In the genomic region with DNA sequence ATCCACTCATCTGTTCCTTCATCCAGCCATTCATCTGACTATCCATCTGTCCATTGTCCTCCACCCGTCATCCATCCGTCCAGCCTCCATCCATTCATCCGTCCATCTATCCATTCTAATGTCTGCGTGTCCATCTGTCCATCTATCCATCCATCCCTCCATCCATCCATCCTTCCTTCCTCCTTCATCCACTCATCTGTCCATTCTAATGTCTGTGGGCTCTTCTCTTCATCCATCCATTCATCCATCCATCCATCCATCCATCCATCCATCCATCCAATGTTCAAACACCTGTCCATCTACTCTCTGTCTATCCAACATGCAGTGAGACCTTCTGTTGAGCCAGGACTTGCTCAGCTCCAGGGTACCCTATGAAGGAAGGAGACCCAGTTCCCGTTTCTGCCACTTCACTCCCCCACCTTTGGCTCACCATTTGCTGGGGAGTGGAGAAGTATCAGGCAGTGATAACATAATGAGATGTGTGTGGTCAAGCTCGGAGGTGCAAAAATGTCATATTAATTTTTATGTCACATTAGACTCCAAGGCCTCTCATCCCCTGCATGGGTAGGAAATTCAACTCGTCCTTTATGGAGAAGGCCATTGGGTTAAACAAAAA, we compare ENCODE assay signal across 14 cellular contexts. TPM values are rescaled to one million over a fixed set of nuclear protein-coding genes. Genes with fewer than 3 reads are reported as not detected.
DNase-seq lines count a peak whose midpoint lies in the region; ATAC-seq, FAIRE-seq and TF ChIP-seq lines count a peak whose summit lies in the region.
"Had no signal": no experiment of that assay in that cellular context is flagged by ENCODE, and none has a peak within 500 bp of the region (broad histone marks: within the 10 kb centered on the region; RNA-seq: fewer than 3 reads in every experiment).

No MANE protein-coding gene starts in this region.

- ATAC-seq in activated CD8-positive, alpha-beta T cell treated with anti-CD3 and anti-CD28 coated beads for 36 hours, result no peak
- ATAC-seq in lower lobe of right lung (no peak), HG03469 (IDR thresholded peaks at IDR 0.05; ENCODE audit: unreplicated experiment) (no peak), Right ventricle myocardium inferior (no peak)

- peaks cover 50% of the 10 kb centered on the region for H3K4me1 Mint-ChIP-seq in activated CD8-positive, alpha-beta T cell treated with anti-CD3 and anti-CD28 coated beads for 36 hours (ENCODE audit: low read depth)

- peak overlapping the region; percentile 98 for H3K27ac Mint-ChIP-seq in activated CD8-positive, alpha-beta T cell treated with anti-CD3 and anti-CD28 coated beads for 36 hours

- no peaks in the 10 kb centered on the region for H4K20me1 ChIP-seq in BLaER1

- POLR2A ChIA-PET in activated CD8-positive, alpha-beta T cell treated with anti-CD3 and anti-CD28 coated beads for 36 hours (lab: Charles Lee), result interaction anchor here (0.6 to 5.3 kb wide), 6 partner anchors 10 to 80 kb away, joined by 4 to 68 read pairs (median 32); no protein-coding TSS in a partner anchor

- H3K4me1 ChIP-seq in BLaER1 (peaks cover 31% of the 10 kb centered on the region), lower lobe of right lung (peaks cover 12% of the 10 kb centered on the region)
- H3K4me1 ChIP-seq: psoas muscle had no signal

- H3K4me3 ChIP-seq in BLaER1 (no peak overlapping the region), lower lobe of right lung (no peak overlapping the region)
- H3K4me3 ChIP-seq: coronary artery, psoas muscle, SJSA1 had no signal

- peaks cover 18% of the 10 kb centered on the region for H3K9me3 ChIP-seq in BLaER1
- no peaks in the 10 kb centered on the region for H3K9me3 ChIP-seq in lower lobe of right lung

- peak overlapping the region; percentile 55 for H3K27ac ChIP-seq in BLaER1
- H3K27ac ChIP-seq in lower lobe of right lung, result peak overlapping the region; percentile 46
- H3K27ac ChIP-seq: KMS-11, psoas muscle, SJSA1 had no signal

- peaks cover 17% of the 10 kb centered on the region for H3K9me3 Mint-ChIP-seq in activated CD8-positive, alpha-beta T cell treated with anti-CD3 and anti-CD28 coated beads for 36 hours

- peak overlapping the region; percentile 49; the same call in 1 of the 2 replicates for H3K9ac ChIP-seq in BLaER1
- H3K9ac ChIP-seq: KMS-11 had no signal

- H3K36me3 Mint-ChIP-seq in activated CD8-positive, alpha-beta T cell treated with anti-CD3 and anti-CD28 coated beads for 36 hours (ENCODE audit: low read depth), result peaks cover 25% of the 10 kb centered on the region
- H3K36me3 Mint-ChIP-seq: CD14-positive monocyte had no signal

- peak; percentile 26 for FAIRE-seq in GM18507 (lab: Jason Lieb, UNC)

- no peaks in the 10 kb centered on the region for H3K27me3 Mint-ChIP-seq in activated CD8-positive, alpha-beta T cell treated with anti-CD3 and anti-CD28 coated beads for 36 hours

- H3K4me2 ChIP-seq in BLaER1, result peak overlapping the region; percentile 62

- DNase-seq in GM18507 (ENCODE audit: extremely low spot score, insufficient read length, low read depth) (no peak), lower lobe of right lung (no peak), Right ventricle myocardium inferior (ENCODE audit: missing footprints) (no peak), SIG-M5 (lab: John Stamatoyannopoulos, UW) (no peak), NCI-H1694 treated with DMSO at 0.1 percent for 48 hours (lab: John Stamatoyannopoulos, UW) (no peak)
- no peak for DNase-seq in activated CD8-positive, alpha-beta T cell treated with anti-CD3 and anti-CD28 coated beads for 36 hours
- DNase-seq: NCI-H2081 treated with DMSO at 0.1 percent for 48 hours had no signal

- TF ChIP-seq CTCF in activated CD8-positive, alpha-beta T cell treated with anti-CD3 and anti-CD28 coated beads for 36 hours (IDR thresholded peaks at IDR 0.05), result no peak
- TF ChIP-seq CTCF in lower lobe of right lung (IDR thresholded peaks at IDR 0.05), result no peak

- CTCF ChIA-PET in activated CD8-positive, alpha-beta T cell treated with anti-CD3 and anti-CD28 coated beads for 36 hours (lab: Charles Lee), result interaction anchor here (1.0 to 12.1 kb wide), 10 partner anchors 10 to 145 kb away, joined by 3 to 180 read pairs (median 15); no protein-coding TSS in a partner anchor

- intact Hi-C loops in activated CD8-positive, alpha-beta T cell treated with anti-CD3 and anti-CD28 coated beads for 36 hours (cut with micrococcal nuclease), result loop anchor here (5.0 kb wide), 2 partner anchors 50 to 55 kb away; partner anchors contain the start of gene ADGRG5
- intact Hi-C loops in lower lobe of right lung (cut with DNase I) (loop anchor here (10.0 kb wide), 1 partner anchor 53 kb away; no protein-coding TSS in a partner anchor), Right ventricle myocardium inferior (cut with DNase I) (loop anchor here (1.0 to 2.0 kb wide), 2 partner anchors 57 to 129 kb away; no protein-coding TSS in a partner anchor)

- H3K36me3 ChIP-seq in BLaER1 (no peaks in the 10 kb centered on the region), lower lobe of right lung (no peaks in the 10 kb centered on the region)
- H3K36me3 ChIP-seq: SJSA1 had no signal

- peak overlapping the region; percentile 77 for H3K4me3 Mint-ChIP-seq in activated CD8-positive, alpha-beta T cell treated with anti-CD3 and anti-CD28 coated beads for 36 hours

- H3K27me3 ChIP-seq in BLaER1, result no peaks in the 10 kb centered on the region
- H3K27me3 ChIP-seq in lower lobe of right lung (ENCODE audit: low read depth), result no peaks in the 10 kb centered on the region

RNA-seq across cellular contexts. Expression of gene ADGRG1, which starts 36.5 kb away (rescaled TPM):
- 1 to 10 TPM; 4.9 to 8.5 TPM for total RNA-seq in activated CD8-positive, alpha-beta T cell treated with anti-CD3 and anti-CD28 coated beads for 36 hours
- total RNA-seq in lower lobe of right lung (37.9 TPM), Right ventricle myocardium inferior (23.1 TPM)

RNA-seq across cellular contexts. Expression of gene ADGRG5, which starts 49.5 kb away (rescaled TPM):
- 1 to 10 TPM; 4.8 to 5.5 TPM for total RNA-seq in activated CD8-positive, alpha-beta T cell treated with anti-CD3 and anti-CD28 coated beads for 36 hours
- 1.4 TPM for total RNA-seq in lower lobe of right lung
- total RNA-seq in Right ventricle myocardium inferior, result 0.32 TPM
- total RNA-seq: SJSA1 had no signal

RNA-seq across cellular contexts. Expression of gene CCDC102A, which starts 55.6 kb away (rescaled TPM):
- total RNA-seq in activated CD8-positive, alpha-beta T cell treated with anti-CD3 and anti-CD28 coated beads for 36 hours, result 1 to 10 TPM; 7.1 to 7.9 TPM
- total RNA-seq in lower lobe of right lung (12.8 TPM), Right ventricle myocardium inferior (10.9 TPM)
